Comparison of ENCODE assay signal across 8 cellular contexts in the genomic region with DNA sequence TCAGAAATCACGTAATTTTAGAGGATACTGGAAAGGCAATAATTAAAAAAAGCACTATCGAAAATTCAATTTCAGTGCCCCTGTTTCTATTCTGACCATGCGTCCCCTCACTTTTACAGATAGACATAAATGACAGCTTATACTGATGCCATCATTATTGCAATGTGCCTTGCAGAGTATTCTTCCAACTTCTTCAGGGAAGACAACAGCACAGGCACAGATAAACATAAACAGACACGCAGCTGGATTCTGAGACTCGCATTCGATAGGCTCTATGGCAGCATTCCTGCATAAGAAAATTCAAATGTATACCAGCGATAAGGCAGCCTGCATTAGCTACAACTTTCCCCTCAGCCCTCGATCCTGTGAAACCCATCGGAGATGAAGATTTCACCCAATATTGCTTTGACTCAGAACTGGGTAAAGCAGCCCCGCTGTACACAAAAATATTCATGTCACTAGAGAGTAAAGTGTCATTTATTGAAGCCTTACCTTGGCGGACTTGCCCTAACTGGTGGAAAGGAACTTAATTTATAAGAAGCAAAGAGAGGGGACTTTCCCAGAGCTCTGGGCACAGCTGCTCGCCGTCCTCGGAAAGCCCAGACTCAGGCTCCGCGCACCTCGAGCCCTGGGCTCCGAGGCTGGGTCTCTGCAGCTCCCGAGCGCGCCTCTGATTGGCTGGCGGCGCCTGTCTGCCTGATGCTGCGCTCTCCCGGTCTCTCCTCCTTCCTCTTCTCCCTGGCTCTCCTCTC. TPM values are rescaled to one million over a fixed set of nuclear protein-coding genes. Genes with fewer than 3 reads are reported as not detected.
DNase-seq lines count a peak whose midpoint lies in the region; ATAC-seq and TF ChIP-seq lines count a peak whose summit lies in the region.

CDH18 (minus strand) TSS at position 607 of the 752 bp plus-strand sequence. CDS start 149,214 bp downstream, outside the sequence.

- no peaks in the 10 kb centered on the region for H3K79me2 ChIP-seq in PC-9 (ENCODE audit: low read depth)

- ATAC-seq in HG02885 (IDR thresholded peaks at IDR 0.05; ENCODE audit: poor library complexity, unreplicated experiment) (peak; percentile 54), HG03442 (IDR thresholded peaks at IDR 0.05; ENCODE audit: unreplicated experiment) (no peak)

- no peaks in the 10 kb centered on the region for H3K9me3 ChIP-seq in PC-9 (ENCODE audit: insufficient read depth, low read depth)
- no peaks in the 10 kb centered on the region for H3K9me3 ChIP-seq in neuron (ENCODE audit: low read length)

- no peak within 1 kb of the TSS for H2AFZ ChIP-seq in PC-9
- H2AFZ ChIP-seq in neuron (ENCODE audit: low read depth, low read length) = peak within 1 kb of the TSS; percentile 68

- H3K4me1 Mint-ChIP-seq in activated naive CD8-positive, alpha-beta T cell treated with anti-CD3 and anti-CD28 coated beads for 36 hours = no peaks in the 10 kb centered on the region

- H3K36me3 ChIP-seq in PC-9 (ENCODE audit: low read depth) (no peaks in the 10 kb centered on the region), neuron (ENCODE audit: insufficient read depth, low read length) (no peaks in the 10 kb centered on the region)

- H3K9me2 ChIP-seq in PC-9 (ENCODE audit: insufficient read depth) = no peaks in the 10 kb centered on the region

- no peaks in the 10 kb centered on the region for H3K4me1 ChIP-seq in PC-9 (replicated peaks; ENCODE audit: insufficient read depth)
- peaks cover 8% of the 10 kb centered on the region for H3K4me1 ChIP-seq in neuron (ENCODE audit: insufficient read depth, low read length)

- DNase-seq in PC-9 (peak in 1 of 2 experiments; percentile 67), fibroblast of gingiva (ENCODE audit: low read depth) (peak; percentile 9), LoVo (ENCODE audit: low spot score) (no peak)
- no peak for DNase-seq in activated CD4-positive, CD25-positive, alpha-beta regulatory T cell (lab: John Stamatoyannopoulos, UW)
- DNase-seq in activated naive CD8-positive, alpha-beta T cell treated with anti-CD3 and anti-CD28 coated beads for 36 hours = no peak

- H3K27me3 ChIP-seq in PC-9 (ENCODE audit: insufficient read depth, low read depth) (0 out of 2 replicates have a peak, but pooled peaks cover 4% of the 10 kb centered on the region), neuron (ENCODE audit: insufficient read depth, low read length) (peaks cover 15% of the 10 kb centered on the region)

- H3F3A ChIP-seq in PC-9 (ENCODE audit: insufficient read depth, low read depth) = no peaks in the 10 kb centered on the region

- intact Hi-C loops in PC-9 (cut with micrococcal nuclease; ENCODE audit: unreplicated experiment) = no loop called here

- H3K4me2 ChIP-seq in PC-9 = peak within 1 kb of the TSS; percentile 26; the same call in 1 of the 2 replicates

- no peak within 1 kb of the TSS for H3K4me3 Mint-ChIP-seq in activated naive CD8-positive, alpha-beta T cell treated with anti-CD3 and anti-CD28 coated beads for 36 hours

- H3K4me3 ChIP-seq in PC-9 (no peak within 1 kb of the TSS), neuron (ENCODE audit: low read length) (peak within 1 kb of the TSS; percentile 44)

- H3K9me3 Mint-ChIP-seq in activated naive CD8-positive, alpha-beta T cell treated with anti-CD3 and anti-CD28 coated beads for 36 hours = peaks cover 4% of the 10 kb centered on the region

- peaks cover 6% of the 10 kb centered on the region for H3K27me3 Mint-ChIP-seq in activated naive CD8-positive, alpha-beta T cell treated with anti-CD3 and anti-CD28 coated beads for 36 hours

- POLR2A ChIA-PET in PC-9 (lab: Charles Lee; ENCODE audit: unreplicated experiment) = no interaction called here

- TF ChIP-seq CTCF in PC-9 (conservative IDR thresholded peaks at IDR 0.05) = no peak

- H3K36me3 Mint-ChIP-seq in activated naive CD8-positive, alpha-beta T cell treated with anti-CD3 and anti-CD28 coated beads for 36 hours = no peaks in the 10 kb centered on the region

- H4K20me1 ChIP-seq in PC-9 (ENCODE audit: insufficient read depth) = no peaks in the 10 kb centered on the region

- CTCF ChIA-PET in PC-9 (lab: Charles Lee) = no interaction called here

- H3K27ac Mint-ChIP-seq in activated naive CD8-positive, alpha-beta T cell treated with anti-CD3 and anti-CD28 coated beads for 36 hours = no peak within 1 kb of the TSS

- BruUV-seq in PC-9 (replicated peaks; lab: Mats Ljungman, UMichigan) = no TSS peak

- H3K27ac ChIP-seq in PC-9 = no peak within 1 kb of the TSS

RNA-seq across cellular contexts. Expression of gene CDH18, which starts in this region (rescaled TPM):
- total RNA-seq in PC-9 (2021) = not detected in 2 replicates
- total RNA-seq in activated naive CD8-positive, alpha-beta T cell treated with anti-CD3 and anti-CD28 coated beads for 36 hours = not detected
